ENCODE assay signal across 8 cellular contexts in genomic region chr19:5891938-5892771, GRCh38. TPM values are rescaled to one million over a fixed set of nuclear protein-coding genes. Genes with fewer than 3 reads are reported as not detected.
A peak's percentile ranks its signal among the peaks of the same experiment; 100 is the strongest.
DNase-seq lines count a peak whose midpoint lies in the region; ATAC-seq and TF ChIP-seq lines count a peak whose summit lies in the region.

No MANE protein-coding gene starts in this region.

- peaks cover 6% of the 10 kb centered on the region for H3K27me3 Mint-ChIP-seq in activated CD4-positive, alpha-beta memory T cell treated with anti-CD3 and anti-CD28 coated beads for 36 hours
- H3K27me3 Mint-ChIP-seq in activated CD4-positive, alpha-beta memory T cell treated with anti-CD3 and anti-CD28 coated beads, Interleukin-2, amount 10 ng/mL, durations not matched to agents 7 days and 5 days, result no peaks in the 10 kb centered on the region
- peaks cover 3% of the 10 kb centered on the region for H3K27me3 Mint-ChIP-seq in nephron progenitor cell (ENCODE audit: low read depth, poor library complexity)

- no peak overlapping the region for H3K4me3 Mint-ChIP-seq in activated CD4-positive, alpha-beta memory T cell treated with anti-CD3 and anti-CD28 coated beads for 36 hours
- H3K4me3 Mint-ChIP-seq in activated CD4-positive, alpha-beta memory T cell treated with anti-CD3 and anti-CD28 coated beads, Interleukin-2, amount 10 ng/mL, durations not matched to agents 7 days and 5 days, result no peak overlapping the region
- no peak overlapping the region for H3K4me3 Mint-ChIP-seq in nephron progenitor cell

- no peak for ATAC-seq in HG03469 (IDR thresholded peaks at IDR 0.05; ENCODE audit: unreplicated experiment)
- ATAC-seq in HG03354 (IDR thresholded peaks at IDR 0.05; ENCODE audit: poor library complexity, severe bottlenecking, unreplicated experiment), result no peak
- no peak for ATAC-seq in HG02798 (IDR thresholded peaks at IDR 0.05; ENCODE audit: poor library complexity, unreplicated experiment)

- peaks cover 0 to 26% (median 0%) of the 10 kb centered on the region in 3 donors for H3K36me3 ChIP-seq in Peyer's patch

- no peak overlapping the region for H3K27ac Mint-ChIP-seq in activated CD4-positive, alpha-beta memory T cell treated with anti-CD3 and anti-CD28 coated beads for 36 hours
- H3K27ac Mint-ChIP-seq in activated CD4-positive, alpha-beta memory T cell treated with anti-CD3 and anti-CD28 coated beads, Interleukin-2, amount 10 ng/mL, durations not matched to agents 7 days and 5 days, result no peak overlapping the region
- H3K27ac Mint-ChIP-seq in nephron progenitor cell, result no peak overlapping the region

- H3K27me3 ChIP-seq in Peyer's patch, result no peaks in the 10 kb centered on the region

- TF ChIP-seq CTCF in Peyer's patch (IDR thresholded peaks at IDR 0.05), result peak in 4 of 6 experiments; percentile 55 to 89 (median 78)
- peak; percentile 82 for TF ChIP-seq CTCF in nephron progenitor cell (IDR thresholded peaks at IDR 0.05)

- no peak overlapping the region for H3K4me3 ChIP-seq in Peyer's patch

- peaks cover 0 to 20% (median 0%) of the 10 kb centered on the region in 4 donors for H3K4me1 ChIP-seq in Peyer's patch

- intact Hi-C loops in activated CD4-positive, alpha-beta memory T cell treated with anti-CD3 and anti-CD28 coated beads for 36 hours (cut with micrococcal nuclease), result no loop called here

- peaks cover 3% of the 10 kb centered on the region for H3K36me3 Mint-ChIP-seq in activated CD4-positive, alpha-beta memory T cell treated with anti-CD3 and anti-CD28 coated beads for 36 hours
- H3K36me3 Mint-ChIP-seq in activated CD4-positive, alpha-beta memory T cell treated with anti-CD3 and anti-CD28 coated beads, Interleukin-2, amount 10 ng/mL, durations not matched to agents 7 days and 5 days (ENCODE audit: low read depth), result peaks cover 2% of the 10 kb centered on the region
- H3K36me3 Mint-ChIP-seq in nephron progenitor cell (ENCODE audit: low read depth), result no peaks in the 10 kb centered on the region

- peak; percentile 27 for DNase-seq in activated CD4-positive, alpha-beta memory T cell treated with anti-CD3 and anti-CD28 coated beads for 36 hours
- no peak for DNase-seq in activated CD4-positive, alpha-beta memory T cell treated with anti-CD3 and anti-CD28 coated beads, Interleukin-2, amount 10 ng/mL, durations not matched to agents 7 days and 5 days
- peak in 2 of 3 donors; percentile 69 to 71 for DNase-seq in Peyer's patch
- peak; percentile 37 to 51 for DNase-seq in erythroblast (lab: John Stamatoyannopoulos, UW)
- peak; percentile 81 for DNase-seq in nephron progenitor cell

- no peak overlapping the region for H3K27ac ChIP-seq in Peyer's patch

- H3K4me1 Mint-ChIP-seq in activated CD4-positive, alpha-beta memory T cell treated with anti-CD3 and anti-CD28 coated beads for 36 hours (ENCODE audit: low read depth), result peaks cover 3% of the 10 kb centered on the region
- no peaks in the 10 kb centered on the region for H3K4me1 Mint-ChIP-seq in activated CD4-positive, alpha-beta memory T cell treated with anti-CD3 and anti-CD28 coated beads, Interleukin-2, amount 10 ng/mL, durations not matched to agents 7 days and 5 days
- H3K4me1 Mint-ChIP-seq in nephron progenitor cell, result peaks cover 13% of the 10 kb centered on the region

- no peaks in the 10 kb centered on the region for H3K9me3 ChIP-seq in Peyer's patch

- TF ChIP-seq POLR2A in Peyer's patch (IDR thresholded peaks at IDR 0.05) (no peak), erythroblast (IDR thresholded peaks at IDR 0.05; ENCODE audit: low read length) (peak; percentile 1)

- no peaks in the 10 kb centered on the region for H3K9me3 Mint-ChIP-seq in activated CD4-positive, alpha-beta memory T cell treated with anti-CD3 and anti-CD28 coated beads for 36 hours
- H3K9me3 Mint-ChIP-seq in activated CD4-positive, alpha-beta memory T cell treated with anti-CD3 and anti-CD28 coated beads, Interleukin-2, amount 10 ng/mL, durations not matched to agents 7 days and 5 days, result no peaks in the 10 kb centered on the region
- no peaks in the 10 kb centered on the region for H3K9me3 Mint-ChIP-seq in nephron progenitor cell

- POLR2A ChIA-PET in activated CD4-positive, alpha-beta memory T cell treated with anti-CD3 and anti-CD28 coated beads for 36 hours (lab: Charles Lee), result no interaction called here
- POLR2A ChIA-PET in activated CD4-positive, alpha-beta memory T cell treated with anti-CD3 and anti-CD28 coated beads, Interleukin-2, amount 10 ng/mL, durations not matched to agents 7 days and 5 days (lab: Charles Lee), result interaction anchor here (1.7 kb wide), 1 partner anchor 63 kb away, joined by 4 read pairs; no protein-coding TSS in a partner anchor

- CTCF ChIA-PET in activated CD4-positive, alpha-beta memory T cell treated with anti-CD3 and anti-CD28 coated beads for 36 hours (lab: Charles Lee), result interaction anchor here (1.0 to 2.5 kb wide), 2 partner anchors 12 to 88 kb away, joined by 3 to 16 read pairs; partner anchors contain the start of gene NDUFA11
- CTCF ChIA-PET in activated CD4-positive, alpha-beta memory T cell treated with anti-CD3 and anti-CD28 coated beads, Interleukin-2, amount 10 ng/mL, durations not matched to agents 7 days and 5 days (lab: Charles Lee), result no interaction called here

RNA-seq across cellular contexts. Expression of gene NDUFA11, which starts 11.4 kb away (rescaled TPM):
- 100 to 1,000 TPM; 224 to 226 TPM for total RNA-seq in activated CD4-positive, alpha-beta memory T cell treated with anti-CD3 and anti-CD28 coated beads for 36 hours
- 100 to 1,000 TPM; 217 to 220 TPM for total RNA-seq in activated CD4-positive, alpha-beta memory T cell treated with anti-CD3 and anti-CD28 coated beads, Interleukin-2, amount 10 ng/mL, durations not matched to agents 7 days and 5 days
- 100 to 1,000 TPM; 101 to 194 (median 169) TPM for total RNA-seq in Peyer's patch

RNA-seq across cellular contexts. Expression of gene VMAC, which starts 12.5 kb away (rescaled TPM):
- total RNA-seq in activated CD4-positive, alpha-beta memory T cell treated with anti-CD3 and anti-CD28 coated beads for 36 hours, result 1 to 10 TPM; 2.9 to 3.3 TPM
- 1 to 10 TPM; 7.6 to 7.9 TPM for total RNA-seq in activated CD4-positive, alpha-beta memory T cell treated with anti-CD3 and anti-CD28 coated beads, Interleukin-2, amount 10 ng/mL, durations not matched to agents 7 days and 5 days
- total RNA-seq in Peyer's patch, result 10 to 100 TPM in 3 of 4 donors, 1 to 10 TPM in 1; 9.6 to 24.8 (median 18.4) TPM

RNA-seq across cellular contexts. Expression of gene FUT5, which starts 21.8 kb away (rescaled TPM):
- under 1 TPM; 0.15 to 0.24 TPM for total RNA-seq in activated CD4-positive, alpha-beta memory T cell treated with anti-CD3 and anti-CD28 coated beads for 36 hours
- total RNA-seq in activated CD4-positive, alpha-beta memory T cell treated with anti-CD3 and anti-CD28 coated beads, Interleukin-2, amount 10 ng/mL, durations not matched to agents 7 days and 5 days, result under 1 TPM in 1 of 2 experiments, not detected in 1; 0.23 TPM
- total RNA-seq in Peyer's patch, result not detected

RNA-seq across cellular contexts. Expression of gene CAPS, which starts 21.9 kb away (rescaled TPM):
- total RNA-seq in activated CD4-positive, alpha-beta memory T cell treated with anti-CD3 and anti-CD28 coated beads for 36 hours, result 1 to 10 TPM; 3.7 to 3.9 TPM
- 10 to 100 TPM; 11.8 to 12.5 TPM for total RNA-seq in activated CD4-positive, alpha-beta memory T cell treated with anti-CD3 and anti-CD28 coated beads, Interleukin-2, amount 10 ng/mL, durations not matched to agents 7 days and 5 days
- total RNA-seq in Peyer's patch, result 10 to 100 TPM in 3 of 4 donors, 1 to 10 TPM in 1; 9.5 to 44.6 (median 24.4) TPM

RNA-seq across cellular contexts. Expression of gene FUT3, which starts 40.9 kb away (rescaled TPM):
- total RNA-seq in activated CD4-positive, alpha-beta memory T cell treated with anti-CD3 and anti-CD28 coated beads for 36 hours, result not detected
- total RNA-seq in activated CD4-positive, alpha-beta memory T cell treated with anti-CD3 and anti-CD28 coated beads, Interleukin-2, amount 10 ng/mL, durations not matched to agents 7 days and 5 days, result not detected
- 100 to 1,000 TPM in 3 of 4 donors, 10 to 100 TPM in 1; 37.1 to 207 (median 155) TPM for total RNA-seq in Peyer's patch
